Comparison of ENCODE assay signal across 26 cellular contexts in the genomic region with DNA sequence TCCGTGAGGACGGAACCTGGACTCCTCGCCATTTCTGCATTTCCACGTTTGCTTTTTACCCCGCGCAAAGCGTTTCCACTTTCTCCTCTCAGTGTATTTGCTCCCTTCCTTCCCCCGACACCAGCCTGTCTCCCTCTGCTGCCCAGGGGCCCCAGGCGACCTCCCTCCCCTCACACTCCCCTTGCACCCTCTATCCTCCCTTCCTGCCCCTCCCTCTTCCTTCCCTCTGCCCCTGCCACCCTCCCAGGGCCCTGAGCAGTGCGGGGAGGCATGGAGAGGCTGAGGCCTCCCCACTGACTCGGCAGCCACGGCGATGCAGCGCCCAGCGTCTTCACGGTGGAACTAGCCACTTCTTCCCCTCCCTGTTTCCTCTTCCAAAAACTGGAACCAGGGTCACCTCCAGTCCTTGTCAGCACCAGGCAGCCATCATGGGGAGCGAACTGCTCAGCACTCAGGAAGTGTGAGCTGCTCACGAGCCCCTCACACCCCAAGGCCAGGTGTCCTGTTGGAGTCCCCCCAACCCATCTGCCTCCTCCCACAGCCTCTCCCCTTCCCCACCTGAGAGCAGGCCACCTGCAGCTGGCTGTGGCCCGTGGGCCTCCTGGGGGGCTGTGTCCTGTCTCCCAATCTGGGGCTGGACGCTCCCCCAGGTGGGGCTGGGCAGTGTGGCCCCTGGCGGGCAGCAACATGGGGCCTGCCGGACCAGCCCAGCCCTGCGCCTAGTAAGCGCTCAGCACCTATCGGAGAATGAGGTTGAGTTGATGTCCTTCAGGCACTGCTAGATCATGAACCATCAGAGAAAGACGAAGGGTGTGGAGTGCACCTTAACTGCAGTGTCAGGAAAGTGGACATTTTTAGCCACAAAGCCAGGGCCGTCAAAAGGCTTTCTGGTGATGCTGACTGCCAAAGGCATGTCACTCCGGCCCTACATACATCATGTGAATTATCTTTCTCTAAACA. TPM values are rescaled to one million over a fixed set of nuclear protein-coding genes. Genes with fewer than 3 reads are reported as not detected.
A peak's percentile ranks its signal among the peaks of the same experiment; 100 is the strongest.
DNase-seq lines count a peak whose midpoint lies in the region; ATAC-seq, FAIRE-seq and TF ChIP-seq lines count a peak whose summit lies in the region.
"Had no signal": no experiment of that assay in that cellular context is flagged by ENCODE, and none has a peak within 500 bp of the region (broad histone marks: within the 10 kb centered on the region; RNA-seq: fewer than 3 reads in every experiment).

No MANE protein-coding gene starts in this region.

- peak overlapping the region; percentile 72 for H2AFZ ChIP-seq in neural progenitor cell (replicated peaks)

- H3K4me3 Mint-ChIP-seq in endodermal cell (no peak overlapping the region), neural progenitor cell (no peak overlapping the region)
- no peak overlapping the region for H3K4me3 Mint-ChIP-seq in activated T-helper 2 cell treated with anti-CD3 and anti-CD28 coated beads, Interferon-gamma antibody, Interleukin-2, Interleukin-4, amounts not matched to agents 10 μg/mL and 5 μg/mL and 100 μg/mL, durations not matched to agents 14 hours and 24 hours and 36 hours (ENCODE audit: low read depth)
- H3K4me3 Mint-ChIP-seq: activated CD4-positive, alpha-beta T cell treated with anti-CD3 and anti-CD28 coated beads, Interleukin-2, amount 10 ng/mL, durations not matched to agents 24 days and 14 days; activated naive CD4-positive, alpha-beta T cell treated with anti-CD3 and anti-CD28 coated beads, Interleukin-2, amount 10 ng/mL, durations not matched to agents 7 days and 5 days; CD4-positive, alpha-beta T cell; memory B cell; T-cell had no signal

- FAIRE-seq in urothelium cell line (lab: Jason Lieb, UNC) = peak; percentile 32

- DNase-seq in Right ventricle myocardium superior (no peak), Right ventricle myocardium inferior (ENCODE audit: missing footprints) (no peak), endodermal cell (peak; percentile 30), neural progenitor cell (ENCODE audit: low spot score) (no peak), urothelium cell line (ENCODE audit: low spot score) (no peak), AG08396 (ENCODE audit: low spot score) (no peak)
- no peak for DNase-seq in activated T-helper 2 cell treated with anti-CD3 and anti-CD28 coated beads, Interferon-gamma antibody, Interleukin-2, Interleukin-4, amounts not matched to agents 10 μg/mL and 5 μg/mL and 100 μg/mL, durations not matched to agents 14 hours and 24 hours and 36 hours (ENCODE audit: low spot score)
- DNase-seq: activated CD4-positive, alpha-beta T cell treated with anti-CD3 and anti-CD28 coated beads, Interleukin-2, amount 10 ng/mL, durations not matched to agents 24 days and 14 days; activated naive CD4-positive, alpha-beta T cell treated with anti-CD3 and anti-CD28 coated beads, Interleukin-2, amount 10 ng/mL, durations not matched to agents 7 days and 5 days; CD4-positive, alpha-beta T cell; hypothalamus; IMR-90; left colon; NCI-H446 treated with DMSO at 0.1 percent for 48 hours; RPMI8226; stimulated activated CD4-positive, alpha-beta T cell treated with anti-CD3 and anti-CD28 coated beads, Interleukin-12 subunit alpha, Interleukin-12 subunit beta, amount 100 ng/mL, for 4 hours; stimulated activated CD4-positive, alpha-beta T cell treated with anti-CD3 and anti-CD28 coated beads, Interleukin-2, amount 100 ng/mL, for 48 hours; T-cell had no signal

- H3K4me1 ChIP-seq in endodermal cell (ENCODE audit: control insufficient read depth, insufficient read depth, low read length) = no peaks in the 10 kb centered on the region
- H3K4me1 ChIP-seq in neural progenitor cell = peaks cover 23% of the 10 kb centered on the region
- H3K4me1 ChIP-seq: adrenal gland, upper lobe of left lung had no signal

- no peaks in the 10 kb centered on the region for H4K20me1 ChIP-seq in neural progenitor cell (ENCODE audit: low read depth)

- peaks cover 13% of the 10 kb centered on the region for H3F3A ChIP-seq in neural progenitor cell (ENCODE audit: low read depth)

- ATAC-seq in Right ventricle myocardium superior (ENCODE audit: poor library complexity) (peak; percentile 10), Right ventricle myocardium inferior (no peak), GM21723 (IDR thresholded peaks at IDR 0.05; ENCODE audit: unreplicated experiment) (no peak)
- ATAC-seq: left colon, sciatic nerve, T-cell had no signal

- peaks cover 48% of the 10 kb centered on the region for H3K27me3 ChIP-seq in endodermal cell (ENCODE audit: control insufficient read depth, insufficient read depth, low read length, poor library complexity, severe bottlenecking)
- H3K27me3 ChIP-seq in neural progenitor cell = peaks cover 19% of the 10 kb centered on the region
- H3K27me3 ChIP-seq: adrenal gland, upper lobe of left lung had no signal

- H3K4me1 Mint-ChIP-seq in endodermal cell (no peaks in the 10 kb centered on the region), neural progenitor cell (peaks cover 29% of the 10 kb centered on the region)
- H3K4me1 Mint-ChIP-seq in activated T-helper 2 cell treated with anti-CD3 and anti-CD28 coated beads, Interferon-gamma antibody, Interleukin-2, Interleukin-4, amounts not matched to agents 10 μg/mL and 5 μg/mL and 100 μg/mL, durations not matched to agents 14 hours and 24 hours and 36 hours (ENCODE audit: low read depth) = no peaks in the 10 kb centered on the region
- H3K4me1 Mint-ChIP-seq: activated CD4-positive, alpha-beta T cell treated with anti-CD3 and anti-CD28 coated beads, Interleukin-2, amount 10 ng/mL, durations not matched to agents 24 days and 14 days; activated naive CD4-positive, alpha-beta T cell treated with anti-CD3 and anti-CD28 coated beads, Interleukin-2, amount 10 ng/mL, durations not matched to agents 7 days and 5 days; memory B cell; T-cell had no signal

- H3K27ac ChIP-seq in endodermal cell (ENCODE audit: low read depth, low read length) (no peak overlapping the region), neural progenitor cell (no peak overlapping the region)
- H3K27ac ChIP-seq: adrenal gland, upper lobe of left lung had no signal

- H3K36me3 Mint-ChIP-seq in endodermal cell (ENCODE audit: low read depth) (no peaks in the 10 kb centered on the region), neural progenitor cell (no peaks in the 10 kb centered on the region)
- no peaks in the 10 kb centered on the region for H3K36me3 Mint-ChIP-seq in activated T-helper 2 cell treated with anti-CD3 and anti-CD28 coated beads, Interferon-gamma antibody, Interleukin-2, Interleukin-4, amounts not matched to agents 10 μg/mL and 5 μg/mL and 100 μg/mL, durations not matched to agents 14 hours and 24 hours and 36 hours (ENCODE audit: low read depth)
- H3K36me3 Mint-ChIP-seq: activated naive CD4-positive, alpha-beta T cell treated with anti-CD3 and anti-CD28 coated beads, Interleukin-2, amount 10 ng/mL, durations not matched to agents 7 days and 5 days; memory B cell; T-cell had no signal

- H3K4me2 ChIP-seq in neural progenitor cell = no peak overlapping the region

- no peaks in the 10 kb centered on the region for H3K9me3 ChIP-seq in endodermal cell (ENCODE audit: control insufficient read depth, low read length)
- H3K9me3 ChIP-seq in neural progenitor cell (ENCODE audit: low read depth) = no peaks in the 10 kb centered on the region
- H3K9me3 ChIP-seq: adrenal gland, upper lobe of left lung had no signal

- H3K4me3 ChIP-seq in endodermal cell (ENCODE audit: low read length) (no peak overlapping the region), neural progenitor cell (no peak overlapping the region)
- H3K4me3 ChIP-seq: adrenal gland, upper lobe of left lung had no signal

- H3K79me2 ChIP-seq in neural progenitor cell (ENCODE audit: low read depth) = no peaks in the 10 kb centered on the region

- H3K9ac ChIP-seq in endodermal cell (ENCODE audit: extremely low read depth, low read length, poor library complexity, severe bottlenecking) (no peak overlapping the region), neural progenitor cell (no peak overlapping the region)

- TF ChIP-seq CTCF in endodermal cell (conservative IDR thresholded peaks at IDR 0.05) = no peak
- TF ChIP-seq CTCF in neural progenitor cell (IDR thresholded peaks at IDR 0.05) = no peak

- H3K27me3 Mint-ChIP-seq in endodermal cell (ENCODE audit: insufficient read depth) (peaks cover 47% of the 10 kb centered on the region), neural progenitor cell (ENCODE audit: insufficient read depth, low read depth) (peaks cover 5% of the 10 kb centered on the region)
- H3K27me3 Mint-ChIP-seq in activated T-helper 2 cell treated with anti-CD3 and anti-CD28 coated beads, Interferon-gamma antibody, Interleukin-2, Interleukin-4, amounts not matched to agents 10 μg/mL and 5 μg/mL and 100 μg/mL, durations not matched to agents 14 hours and 24 hours and 36 hours (ENCODE audit: low read depth) = peaks cover 23% of the 10 kb centered on the region
- H3K27me3 Mint-ChIP-seq: brain had no signal

- H3K9me3 Mint-ChIP-seq in endodermal cell = peaks cover under 1% of the 10 kb centered on the region
- H3K9me3 Mint-ChIP-seq in neural progenitor cell = no peaks in the 10 kb centered on the region
- H3K9me3 Mint-ChIP-seq in activated T-helper 2 cell treated with anti-CD3 and anti-CD28 coated beads, Interferon-gamma antibody, Interleukin-2, Interleukin-4, amounts not matched to agents 10 μg/mL and 5 μg/mL and 100 μg/mL, durations not matched to agents 14 hours and 24 hours and 36 hours = no peaks in the 10 kb centered on the region
- H3K9me3 Mint-ChIP-seq: activated CD4-positive, alpha-beta T cell treated with anti-CD3 and anti-CD28 coated beads, Interleukin-2, amount 10 ng/mL, durations not matched to agents 24 days and 14 days; activated naive CD4-positive, alpha-beta T cell treated with anti-CD3 and anti-CD28 coated beads, Interleukin-2, amount 10 ng/mL, durations not matched to agents 7 days and 5 days; CD4-positive, alpha-beta T cell; T-cell had no signal

- intact Hi-C loops in Right ventricle myocardium superior (cut with DNase I) (no loop called here), Right ventricle myocardium inferior (cut with DNase I) (no loop called here)
- intact Hi-C loops in activated T-helper 2 cell treated with anti-CD3 and anti-CD28 coated beads, Interferon-gamma antibody, Interleukin-2, Interleukin-4, amounts not matched to agents 10 μg/mL and 5 μg/mL and 100 μg/mL, durations not matched to agents 14 hours and 24 hours and 36 hours (cut with micrococcal nuclease) = no loop called here

- H3K36me3 ChIP-seq in endodermal cell (ENCODE audit: control insufficient read depth, insufficient read depth, low read length) (no peaks in the 10 kb centered on the region), neural progenitor cell (no peaks in the 10 kb centered on the region)
- H3K36me3 ChIP-seq: adrenal gland, upper lobe of left lung had no signal

- 88 to 93% methylated on average over 17 to 28 of the region's 28 CpGs for WGBS in endodermal cell (ENCODE audit: insufficient coverage in 1 of 2, insufficient read length in 1 of 2), 2 experiments

- H3K27ac Mint-ChIP-seq in endodermal cell = no peak overlapping the region
- no peak overlapping the region for H3K27ac Mint-ChIP-seq in neural progenitor cell
- H3K27ac Mint-ChIP-seq in activated T-helper 2 cell treated with anti-CD3 and anti-CD28 coated beads, Interferon-gamma antibody, Interleukin-2, Interleukin-4, amounts not matched to agents 10 μg/mL and 5 μg/mL and 100 μg/mL, durations not matched to agents 14 hours and 24 hours and 36 hours = no peak overlapping the region
- H3K27ac Mint-ChIP-seq: activated CD4-positive, alpha-beta T cell treated with anti-CD3 and anti-CD28 coated beads, Interleukin-2, amount 10 ng/mL, durations not matched to agents 24 days and 14 days; activated naive CD4-positive, alpha-beta T cell treated with anti-CD3 and anti-CD28 coated beads, Interleukin-2, amount 10 ng/mL, durations not matched to agents 7 days and 5 days; CD4-positive, alpha-beta T cell; memory B cell; T-cell had no signal

RNA-seq across cellular contexts. Expression of a gene that starts 17.5 kb away (rescaled TPM):
- total RNA-seq in Right ventricle myocardium superior (22.8 TPM), Right ventricle myocardium inferior (21.9 TPM), endodermal cell (under 1 TPM in 1 of 2 donors, not detected in 1; 0.11 TPM), neural progenitor cell (ENCODE audit: low replicate concordance) (0.30 and 0.62 TPM in 2 replicates)
- 5.6 TPM for polyA plus RNA-seq in endodermal cell (2013, experiment 1 of 2)
- polyA plus RNA-seq in endodermal cell (2013, experiment 2 of 2) = 5.7 TPM
- total RNA-seq in activated T-helper 2 cell treated with anti-CD3 and anti-CD28 coated beads, Interferon-gamma antibody, Interleukin-2, Interleukin-4, amounts not matched to agents 10 μg/mL and 5 μg/mL and 100 μg/mL, durations not matched to agents 14 hours and 24 hours and 36 hours = 0.67 and 0.68 TPM in 2 replicates
- total RNA-seq: fibroblast of lung, IMR-90, LHCN-M2 had no signal
- polyA plus RNA-seq: fibroblast of lung, IMR-90 had no signal

Comparison
In these comparisons a context has a peak if more than half of its experiments do, and no peak if none do; other contexts are left out.
1. RNA of a gene that starts 17.5 kb away (total RNA-seq): 22.8 TPM in Right ventricle myocardium superior (single experiment) and 21.9 TPM in Right ventricle myocardium inferior (single experiment); 0.67 to 0.68 TPM in activated T-helper 2 cell treated with anti-CD3 and anti-CD28 coated beads, Interferon-gamma antibody, Interleukin-2, Interleukin-4, amounts not matched to agents 10 μg/mL and 5 μg/mL and 100 μg/mL, durations not matched to agents 14 hours and 24 hours and 36 hours, 0.30 to 0.62 TPM in neural progenitor cell and 0.11 TPM in endodermal cell; every median in the first group is over 10 times any median in the second.